In genomic region chr2:150339951-150340350, GRCh38 we compare ENCODE assay signal across 1 cellular context.
TF ChIP-seq lines count a peak whose summit lies in the region.

No MANE protein-coding gene starts in this region.

TF ChIP-seq in HepG2, 621 proteins besides CTCF, POLR2A, EP300 and RAD21 (continued from another document):
- TF ChIP-seq SMARCE1 (IDR thresholded peaks at IDR 0.05; ENCODE audit: borderline replicate concordance): no peak
- TF ChIP-seq ZNF484 (CRISPR knock-in tag; IDR thresholded peaks at IDR 0.05; ENCODE audit: borderline replicate concordance, low read depth): no peak
- no peak for TF ChIP-seq ZUFSP (CRISPR knock-in tag; IDR thresholded peaks at IDR 0.05; ENCODE audit: borderline replicate concordance)
- no peak for TF ChIP-seq FOXA1 (IDR thresholded peaks at IDR 0.05)
- TF ChIP-seq FOXA1 (CRISPR knock-in tag; IDR thresholded peaks at IDR 0.05): no peak
